1 cellular context compared by ENCODE assay signal in the genomic region with DNA sequence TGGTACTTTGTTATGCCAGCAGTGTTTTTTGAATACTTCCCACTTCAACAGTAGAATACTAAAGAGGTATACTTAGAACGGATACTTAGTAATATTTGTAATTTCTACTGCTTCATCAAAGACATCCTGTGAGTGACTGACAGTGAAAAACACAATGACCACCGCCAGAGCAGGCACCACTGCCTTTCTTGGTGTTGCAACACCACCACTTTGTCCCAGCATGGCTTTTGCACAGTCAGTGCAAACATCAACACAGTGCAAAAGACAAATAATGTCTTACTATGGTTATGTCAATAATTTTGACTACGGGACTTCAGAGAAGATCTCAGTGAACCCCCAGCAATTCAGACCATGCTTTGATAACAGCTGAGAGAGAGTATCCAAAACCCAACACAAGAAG.
A peak's percentile ranks its signal among the peaks of the same experiment; 100 is the strongest.
TF ChIP-seq lines count a peak whose summit lies in the region.

No MANE protein-coding gene starts in this region.

TF ChIP-seq in HepG2, 621 proteins besides CTCF, POLR2A, EP300 and RAD21 (continued from another document and continues in another):
- TF ChIP-seq ATF3 (CRISPR knock-in tag; IDR thresholded peaks at IDR 0.05) = no peak
- TF ChIP-seq MEIS2 (CRISPR knock-in tag; IDR thresholded peaks at IDR 0.05) = 0 out of 2 replicates have a peak, but pooled peaks have one; percentile 38
- TF ChIP-seq DR1 (CRISPR knock-in tag; IDR thresholded peaks at IDR 0.05) = no peak
- no peak for TF ChIP-seq ZNF513 (CRISPR knock-in tag; conservative IDR thresholded peaks at IDR 0.05)
- TF ChIP-seq REPIN1 (CRISPR knock-in tag; IDR thresholded peaks at IDR 0.05; ENCODE audit: borderline replicate concordance, low read depth) = peak; percentile 42; the same call in 1 of the 2 replicates
- TF ChIP-seq GTF3A (CRISPR knock-in tag; conservative IDR thresholded peaks at IDR 0.05) = no peak
- TF ChIP-seq KMT2B (CRISPR knock-in tag; IDR thresholded peaks at IDR 0.05) = no peak
- no peak for TF ChIP-seq NCOA1 (CRISPR knock-in tag; IDR thresholded peaks at IDR 0.05)
- no peak for TF ChIP-seq SMARCC2 (IDR thresholded peaks at IDR 0.05)
- no peak for TF ChIP-seq GLMP (CRISPR knock-in tag; IDR thresholded peaks at IDR 0.05; ENCODE audit: borderline replicate concordance)
- TF ChIP-seq SUZ12 (IDR thresholded peaks at IDR 0.05; ENCODE audit: low read depth, low read length) = no peak
- TF ChIP-seq ZNF280D (CRISPR knock-in tag; IDR thresholded peaks at IDR 0.05) = no peak
- peak; percentile 90 for TF ChIP-seq FOXP4 (CRISPR knock-in tag; IDR thresholded peaks at IDR 0.05)
- TF ChIP-seq ZNF44 (CRISPR knock-in tag; IDR thresholded peaks at IDR 0.05) = no peak
- no peak for TF ChIP-seq ZFP62 (CRISPR knock-in tag; IDR thresholded peaks at IDR 0.05)
- no peak for TF ChIP-seq TAF1 (CRISPR knock-in tag; IDR thresholded peaks at IDR 0.05)
- no peak for TF ChIP-seq ZSCAN21 (CRISPR knock-in tag; IDR thresholded peaks at IDR 0.05; ENCODE audit: borderline replicate concordance)
- no peak for TF ChIP-seq ZBTB3 (CRISPR knock-in tag; IDR thresholded peaks at IDR 0.05; ENCODE audit: borderline replicate concordance, low read depth)
- TF ChIP-seq ATRX (CRISPR knock-in tag; IDR thresholded peaks at IDR 0.05; ENCODE audit: borderline replicate concordance) = no peak
- TF ChIP-seq, protein P1, sequence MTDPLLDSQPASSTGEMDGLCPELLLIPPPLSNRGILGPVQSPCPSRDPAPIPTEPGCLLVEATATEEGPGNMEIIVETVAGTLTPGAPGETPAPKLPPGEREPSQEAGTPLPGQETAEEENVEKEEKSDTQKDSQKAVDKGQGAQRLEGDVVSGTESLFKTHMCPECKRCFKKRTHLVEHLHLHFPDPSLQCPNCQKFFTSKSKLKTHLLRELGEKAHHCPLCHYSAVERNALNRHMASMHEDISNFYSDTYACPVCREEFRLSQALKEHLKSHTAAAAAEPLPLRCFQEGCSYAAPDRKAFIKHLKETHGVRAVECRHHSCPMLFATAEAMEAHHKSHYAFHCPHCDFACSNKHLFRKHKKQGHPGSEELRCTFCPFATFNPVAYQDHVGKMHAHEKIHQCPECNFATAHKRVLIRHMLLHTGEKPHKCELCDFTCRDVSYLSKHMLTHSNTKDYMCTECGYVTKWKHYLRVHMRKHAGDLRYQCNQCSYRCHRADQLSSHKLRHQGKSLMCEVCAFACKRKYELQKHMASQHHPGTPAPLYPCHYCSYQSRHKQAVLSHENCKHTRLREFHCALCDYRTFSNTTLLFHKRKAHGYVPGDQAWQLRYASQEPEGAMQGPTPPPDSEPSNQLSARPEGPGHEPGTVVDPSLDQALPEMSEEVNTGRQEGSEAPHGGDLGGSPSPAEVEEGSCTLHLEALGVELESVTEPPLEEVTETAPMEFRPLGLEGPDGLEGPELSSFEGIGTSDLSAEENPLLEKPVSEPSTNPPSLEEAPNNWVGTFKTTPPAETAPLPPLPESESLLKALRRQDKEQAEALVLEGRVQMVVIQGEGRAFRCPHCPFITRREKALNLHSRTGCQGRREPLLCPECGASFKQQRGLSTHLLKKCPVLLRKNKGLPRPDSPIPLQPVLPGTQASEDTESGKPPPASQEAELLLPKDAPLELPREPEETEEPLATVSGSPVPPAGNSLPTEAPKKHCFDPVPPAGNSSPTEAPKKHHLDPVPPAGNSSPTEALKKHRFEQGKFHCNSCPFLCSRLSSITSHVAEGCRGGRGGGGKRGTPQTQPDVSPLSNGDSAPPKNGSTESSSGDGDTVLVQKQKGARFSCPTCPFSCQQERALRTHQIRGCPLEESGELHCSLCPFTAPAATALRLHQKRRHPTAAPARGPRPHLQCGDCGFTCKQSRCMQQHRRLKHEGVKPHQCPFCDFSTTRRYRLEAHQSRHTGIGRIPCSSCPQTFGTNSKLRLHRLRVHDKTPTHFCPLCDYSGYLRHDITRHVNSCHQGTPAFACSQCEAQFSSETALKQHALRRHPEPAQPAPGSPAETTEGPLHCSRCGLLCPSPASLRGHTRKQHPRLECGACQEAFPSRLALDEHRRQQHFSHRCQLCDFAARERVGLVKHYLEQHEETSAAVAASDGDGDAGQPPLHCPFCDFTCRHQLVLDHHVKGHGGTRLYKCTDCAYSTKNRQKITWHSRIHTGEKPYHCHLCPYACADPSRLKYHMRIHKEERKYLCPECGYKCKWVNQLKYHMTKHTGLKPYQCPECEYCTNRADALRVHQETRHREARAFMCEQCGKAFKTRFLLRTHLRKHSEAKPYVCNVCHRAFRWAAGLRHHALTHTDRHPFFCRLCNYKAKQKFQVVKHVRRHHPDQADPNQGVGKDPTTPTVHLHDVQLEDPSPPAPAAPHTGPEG (CRISPR knock-in tag; IDR thresholded peaks at IDR 0.05) = no peak
- TF ChIP-seq CEBPZ (IDR thresholded peaks at IDR 0.05; ENCODE audit: low read length) = no peak
- TF ChIP-seq ZEB1 (IDR thresholded peaks at IDR 0.05; ENCODE audit: insufficient replicate concordance, low read depth) = no peak
- no peak for TF ChIP-seq ZNF121 (CRISPR knock-in tag; IDR thresholded peaks at IDR 0.05)
- TF ChIP-seq KLF6 (CRISPR knock-in tag; IDR thresholded peaks at IDR 0.05) = no peak
- TF ChIP-seq HNRNPL (IDR thresholded peaks at IDR 0.05; ENCODE audit: low read depth, low read length) = no peak
- no peak for TF ChIP-seq ZFP37 (CRISPR knock-in tag; IDR thresholded peaks at IDR 0.05; ENCODE audit: borderline replicate concordance)
- TF ChIP-seq ZFP1 (CRISPR knock-in tag; IDR thresholded peaks at IDR 0.05) = peak; percentile 38; the same call in 1 of the 2 replicates
- no peak for TF ChIP-seq HINFP (CRISPR knock-in tag; IDR thresholded peaks at IDR 0.05; ENCODE audit: low read depth)
- no peak for TF ChIP-seq ARHGAP35 (CRISPR knock-in tag; IDR thresholded peaks at IDR 0.05; ENCODE audit: borderline replicate concordance)
- TF ChIP-seq CHD2 (IDR thresholded peaks at IDR 0.05; ENCODE audit: low read depth, low read length) = no peak
- no peak for TF ChIP-seq ZSCAN29 (CRISPR knock-in tag; conservative IDR thresholded peaks at IDR 0.05)
- no peak for TF ChIP-seq BRD4 (CRISPR knock-in tag; IDR thresholded peaks at IDR 0.05)
- TF ChIP-seq, protein P2, sequence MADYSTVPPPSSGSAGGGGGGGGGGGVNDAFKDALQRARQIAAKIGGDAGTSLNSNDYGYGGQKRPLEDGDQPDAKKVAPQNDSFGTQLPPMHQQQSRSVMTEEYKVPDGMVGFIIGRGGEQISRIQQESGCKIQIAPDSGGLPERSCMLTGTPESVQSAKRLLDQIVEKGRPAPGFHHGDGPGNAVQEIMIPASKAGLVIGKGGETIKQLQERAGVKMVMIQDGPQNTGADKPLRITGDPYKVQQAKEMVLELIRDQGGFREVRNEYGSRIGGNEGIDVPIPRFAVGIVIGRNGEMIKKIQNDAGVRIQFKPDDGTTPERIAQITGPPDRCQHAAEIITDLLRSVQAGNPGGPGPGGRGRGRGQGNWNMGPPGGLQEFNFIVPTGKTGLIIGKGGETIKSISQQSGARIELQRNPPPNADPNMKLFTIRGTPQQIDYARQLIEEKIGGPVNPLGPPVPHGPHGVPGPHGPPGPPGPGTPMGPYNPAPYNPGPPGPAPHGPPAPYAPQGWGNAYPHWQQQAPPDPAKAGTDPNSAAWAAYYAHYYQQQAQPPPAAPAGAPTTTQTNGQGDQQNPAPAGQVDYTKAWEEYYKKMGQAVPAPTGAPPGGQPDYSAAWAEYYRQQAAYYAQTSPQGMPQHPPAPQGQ (CRISPR knock-in tag; IDR thresholded peaks at IDR 0.05; ENCODE audit: borderline replicate concordance) = no peak
- peak; percentile 76; the same call in 1 of the 2 replicates for TF ChIP-seq ZNF614 (CRISPR knock-in tag; IDR thresholded peaks at IDR 0.05; ENCODE audit: borderline replicate concordance)
- TF ChIP-seq ZNF224 (CRISPR knock-in tag; IDR thresholded peaks at IDR 0.05) = no peak
- TF ChIP-seq ZKSCAN8 (CRISPR knock-in tag; IDR thresholded peaks at IDR 0.05; ENCODE audit: borderline replicate concordance) = peak; percentile 24; the same call in 1 of the 2 replicates
- TF ChIP-seq STAT5B (CRISPR knock-in tag; IDR thresholded peaks at IDR 0.05) = no peak
- no peak for TF ChIP-seq ZNF773 (CRISPR knock-in tag; IDR thresholded peaks at IDR 0.05; ENCODE audit: borderline replicate concordance)
- TF ChIP-seq HNRNPUL1 (IDR thresholded peaks at IDR 0.05; ENCODE audit: low read depth, low read length) = no peak
